Comparison of ENCODE assay signal across 8 cellular contexts in the genomic region with DNA sequence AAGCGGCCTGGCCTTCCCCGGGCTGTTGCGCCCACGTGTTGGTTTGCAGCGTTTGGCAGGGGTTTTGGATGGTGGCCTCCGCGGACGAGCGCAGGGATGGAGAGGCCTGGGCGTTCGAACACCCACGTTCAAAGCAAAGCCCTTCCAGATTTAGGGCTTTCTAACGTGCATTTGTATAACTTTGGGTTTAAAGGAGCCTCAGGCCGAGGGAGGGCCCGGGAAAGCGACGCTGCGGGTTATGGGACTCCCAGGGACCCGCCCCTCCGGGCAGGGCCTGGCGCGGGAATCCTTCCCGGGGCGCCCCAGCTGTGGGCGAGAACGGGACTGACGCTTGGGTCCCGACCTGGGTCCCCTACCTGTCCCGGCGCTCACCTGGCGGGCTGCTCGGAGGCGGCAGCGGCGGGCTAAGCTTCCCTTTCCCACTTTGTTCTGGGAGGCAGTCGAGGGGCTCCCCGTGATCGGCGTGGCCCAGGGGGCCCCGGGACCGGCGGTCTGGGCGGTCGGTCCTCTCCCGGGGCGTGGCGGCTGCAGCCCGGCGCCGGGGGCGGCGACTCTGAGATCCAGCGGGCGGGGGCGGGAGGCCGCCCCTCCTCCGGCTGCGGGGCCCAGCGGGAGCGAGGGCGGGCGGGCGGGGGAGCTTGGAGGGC. TPM values are rescaled to one million over a fixed set of nuclear protein-coding genes. Genes with fewer than 3 reads are reported as not detected.
DNase-seq lines count a peak whose midpoint lies in the region; ATAC-seq and TF ChIP-seq lines count a peak whose summit lies in the region.

A gene with protein sequence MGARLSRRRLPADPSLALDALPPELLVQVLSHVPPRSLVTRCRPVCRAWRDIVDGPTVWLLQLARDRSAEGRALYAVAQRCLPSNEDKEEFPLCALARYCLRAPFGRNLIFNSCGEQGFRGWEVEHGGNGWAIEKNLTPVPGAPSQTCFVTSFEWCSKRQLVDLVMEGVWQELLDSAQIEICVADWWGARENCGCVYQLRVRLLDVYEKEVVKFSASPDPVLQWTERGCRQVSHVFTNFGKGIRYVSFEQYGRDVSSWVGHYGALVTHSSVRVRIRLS (minus strand): TSS at position 529 of the 647 bp plus-strand sequence. CDS start 25,423 bp downstream, outside the sequence.

- intact Hi-C loops in gastrocnemius medialis (cut with DNase I; ENCODE audit: low total_unique reads), result no loop called here

- H3K27me3 ChIP-seq in gastrocnemius medialis, result peaks cover 14 to 22% (median 15%) of the 10 kb centered on the region in 3 donors

- no peak for TF ChIP-seq POLR2A in gastrocnemius medialis (IDR thresholded peaks at IDR 0.05)

- TF ChIP-seq CTCF in gastrocnemius medialis (IDR thresholded peaks at IDR 0.05 in 4 of 5, conservative IDR thresholded peaks at IDR 0.05 in 1 of 5), result no peak

- peak; percentile 31 for DNase-seq in Ammon's horn (ENCODE audit: low spot score)
- peak; percentile 52 for DNase-seq in M059J (ENCODE audit: low read depth)
- DNase-seq in cerebellar cortex (ENCODE audit: low spot score), result peak; percentile 69
- DNase-seq in inferior parietal cortex (ENCODE audit: extremely low spot score), result peak; percentile 45
- no peak for DNase-seq in gastrocnemius medialis
- no peak for DNase-seq in NK-92 treated with Interleukin-12 subunit alpha and Interleukin-12 subunit beta, amount 100 ng/mL, for 24 hours (lab: John Stamatoyannopoulos, UW)
- DNase-seq in activated gamma-delta T cell (lab: John Stamatoyannopoulos, UW), result no peak

- peak within 1 kb of the TSS; percentile 47 to 60 (median 51) for H3K4me3 ChIP-seq in gastrocnemius medialis

- H3K9me3 ChIP-seq in gastrocnemius medialis, result no peaks in the 10 kb centered on the region

- in situ Hi-C loops in gastrocnemius medialis (cut with MboI; ENCODE audit: low sequenced_read_pairs in 4 of 4), result no loop called here

- no peaks in the 10 kb centered on the region for H3K36me3 ChIP-seq in gastrocnemius medialis

- ATAC-seq in gastrocnemius medialis, result peak in 1 of 2 donors; percentile 30
- no peak for ATAC-seq in HG03025 (IDR thresholded peaks at IDR 0.05; ENCODE audit: low FRiP score, unreplicated experiment)

- peak within 1 kb of the TSS; percentile 65 to 69 (median 66) for H3K27ac ChIP-seq in gastrocnemius medialis

- H3K4me1 ChIP-seq in gastrocnemius medialis, result peaks cover 0 to 3% of the 10 kb centered on the region in 2 donors

RNA-seq across cellular contexts. Expression of the gene that starts here (rescaled TPM):
- 10.8 and 15.3 TPM in 2 replicates for total RNA-seq in M059J (2014; rRNA removed; shearing (Covaris generic))
- 1 to 10 TPM; 1.6 to 4.2 (median 2.4) TPM for total RNA-seq in gastrocnemius medialis

Comparison
In these comparisons a context has a peak if more than half of its experiments do, and no peak if none do; other contexts are left out.
1. DNase-seq: peak in Ammon's horn (single experiment), M059J (single experiment), cerebellar cortex (single experiment) and inferior parietal cortex (single experiment); none in gastrocnemius medialis (0 of 2), NK-92 treated with Interleukin-12 subunit alpha and Interleukin-12 subunit beta, amount 100 ng/mL, for 24 hours (single experiment) and activated gamma-delta T cell (single experiment).